ENCODE assay signal across 17 cellular contexts in genomic region chr22:16603448-16603768, GRCh38. TPM values are rescaled to one million over a fixed set of nuclear protein-coding genes. Genes with fewer than 3 reads are reported as not detected.
A peak's percentile ranks its signal among the peaks of the same experiment; 100 is the strongest.
DNase-seq lines count a peak whose midpoint lies in the region; TF ChIP-seq lines count a peak whose summit lies in the region.
"Had no signal": no experiment of that assay in that cellular context is flagged by ENCODE, and none has a peak within 500 bp of the region (broad histone marks: within the 10 kb centered on the region; RNA-seq: fewer than 3 reads in every experiment).

No MANE protein-coding gene starts in this region.

- peak overlapping the region in 2 of 7 donors; percentile 2 to 11 for H3K4me3 Mint-ChIP-seq in CD8-positive, alpha-beta memory T cell
- H3K4me3 Mint-ChIP-seq in activated T-helper 1 cell treated with anti-CD3 and anti-CD28 coated beads, Interleukin-12 subunit alpha, Interleukin-12 subunit beta, Interleukin-2, Interleukin-4 antibody, amounts not matched to agents 30 ng/mL and 10 ng/mL and 1 ng/mL, durations not matched to agents 14 hours and 24 hours and 36 hours, result no peak overlapping the region

- TF ChIP-seq CTCF in epithelial cell of proximal tubule (conservative IDR thresholded peaks at IDR 0.05; ENCODE audit: low read depth, low read length) (no peak), retinal pigment epithelial cell (conservative IDR thresholded peaks at IDR 0.05; ENCODE audit: low read depth, low read length) (no peak), BE2C (IDR thresholded peaks at IDR 0.05; ENCODE audit: low read depth, low read length) (no peak)

- H3K27ac ChIP-seq in CD8-positive, alpha-beta memory T cell (ENCODE audit: low read depth, low read length), result peak overlapping the region; percentile 72
- no peak overlapping the region for H3K27ac ChIP-seq in GM23248
- H3K27ac ChIP-seq: foreskin keratinocyte had no signal

- H2AFZ ChIP-seq in GM23248, result no peak overlapping the region

- no peaks in the 10 kb centered on the region for H3K36me3 Mint-ChIP-seq in CD8-positive, alpha-beta memory T cell
- H3K36me3 Mint-ChIP-seq in activated T-helper 1 cell treated with anti-CD3 and anti-CD28 coated beads, Interleukin-12 subunit alpha, Interleukin-12 subunit beta, Interleukin-2, Interleukin-4 antibody, amounts not matched to agents 30 ng/mL and 10 ng/mL and 1 ng/mL, durations not matched to agents 14 hours and 24 hours and 36 hours (ENCODE audit: low read depth), result peaks cover 1% of the 10 kb centered on the region

- H3K27ac Mint-ChIP-seq in CD8-positive, alpha-beta memory T cell, result no peak overlapping the region
- H3K27ac Mint-ChIP-seq in activated T-helper 1 cell treated with anti-CD3 and anti-CD28 coated beads, Interleukin-12 subunit alpha, Interleukin-12 subunit beta, Interleukin-2, Interleukin-4 antibody, amounts not matched to agents 30 ng/mL and 10 ng/mL and 1 ng/mL, durations not matched to agents 14 hours and 24 hours and 36 hours, result no peak overlapping the region

- CTCF ChIA-PET in CD8-positive, alpha-beta memory T cell (lab: Charles Lee), result no interaction called here

- H3K4me1 ChIP-seq in CD8-positive, alpha-beta memory T cell (ENCODE audit: insufficient read depth, low read length), result no peaks in the 10 kb centered on the region
- no peaks in the 10 kb centered on the region for H3K4me1 ChIP-seq in GM23248 (ENCODE audit: insufficient read depth)
- H3K4me1 ChIP-seq in BE2C, result no peaks in the 10 kb centered on the region

- no peaks in the 10 kb centered on the region for H3K79me2 ChIP-seq in GM23248 (ENCODE audit: insufficient read depth)

- POLR2A ChIA-PET in CD8-positive, alpha-beta memory T cell (lab: Charles Lee), result no interaction called here

- H3K9ac ChIP-seq in GM23248, result no peak overlapping the region

- WGBS in GM23248 (ENCODE audit: low coverage in 1 of 2, low lambda C conversion rate in 2 of 2, missing lambda C conversion rate in 2 of 2), 2 experiments, result 14 to 23% methylated on average over 6 of the region's 6 CpGs

- H3K9me3 ChIP-seq in CD8-positive, alpha-beta memory T cell (ENCODE audit: low read length), result no peaks in the 10 kb centered on the region
- H3K9me3 ChIP-seq in GM23248 (ENCODE audit: low read depth) (no peaks in the 10 kb centered on the region), BE2C (no peaks in the 10 kb centered on the region)
- H3K9me3 ChIP-seq: tibial artery had no signal

- in situ Hi-C loops in GM23248 (cut with MboI), result no loop called here

- no peaks in the 10 kb centered on the region for H3K36me3 ChIP-seq in CD8-positive, alpha-beta memory T cell (ENCODE audit: insufficient read depth, low read length)
- H3K36me3 ChIP-seq in GM23248 (ENCODE audit: low read depth) (no peaks in the 10 kb centered on the region), BE2C (no peaks in the 10 kb centered on the region)
- H3K36me3 ChIP-seq: tibial artery had no signal

- intact Hi-C loops in activated T-helper 1 cell treated with anti-CD3 and anti-CD28 coated beads, Interleukin-12 subunit alpha, Interleukin-12 subunit beta, Interleukin-2, Interleukin-4 antibody, amounts not matched to agents 30 ng/mL and 10 ng/mL and 1 ng/mL, durations not matched to agents 14 hours and 24 hours and 36 hours (cut with micrococcal nuclease), result no loop called here

- no peaks in the 10 kb centered on the region for H4K20me1 ChIP-seq in GM23248 (ENCODE audit: insufficient read depth)

- H3K4me2 ChIP-seq in GM23248 (ENCODE audit: unreplicated experiment), result no peak overlapping the region

- no peaks in the 10 kb centered on the region for H3K27me3 ChIP-seq in CD8-positive, alpha-beta memory T cell (ENCODE audit: insufficient read depth, low read length, poor library complexity, severe bottlenecking)
- H3K27me3 ChIP-seq in GM23248 (replicated peaks; ENCODE audit: insufficient read depth) (peaks cover 10% of the 10 kb centered on the region; the same call in 1 of the 2 replicates), BE2C (no peaks in the 10 kb centered on the region)

- DNase-seq in CD8-positive, alpha-beta memory T cell, result no peak
- DNase-seq in NCI-H526 treated with DMSO at 0.1 percent for 48 hours (lab: John Stamatoyannopoulos, UW) (peak; percentile 16), epithelial cell of proximal tubule (ENCODE audit: low read depth) (no peak), retinal pigment epithelial cell (ENCODE audit: low read depth) (no peak), GM23248 (no peak), BE2C (no peak)
- no peak for DNase-seq in activated T-helper 1 cell treated with anti-CD3 and anti-CD28 coated beads, Interleukin-12 subunit alpha, Interleukin-12 subunit beta, Interleukin-2, Interleukin-4 antibody, amounts not matched to agents 30 ng/mL and 10 ng/mL and 1 ng/mL, durations not matched to agents 14 hours and 24 hours and 36 hours (ENCODE audit: low spot score)
- DNase-seq: activated CD4-positive, alpha-beta T cell treated with anti-CD3 and anti-CD28 coated beads for 1 hour; COR-L47; NCI-H2081 treated with DMSO at 0.1 percent for 48 hours; NCI-H748 treated with DMSO at 0.1 percent for 48 hours; RPMI8226; tibial artery had no signal

- peaks cover 30 to 42% of the 10 kb centered on the region in 2 donors for H3K27me3 Mint-ChIP-seq in CD8-positive, alpha-beta memory T cell
- peaks cover 42% of the 10 kb centered on the region for H3K27me3 Mint-ChIP-seq in activated T-helper 1 cell treated with anti-CD3 and anti-CD28 coated beads, Interleukin-12 subunit alpha, Interleukin-12 subunit beta, Interleukin-2, Interleukin-4 antibody, amounts not matched to agents 30 ng/mL and 10 ng/mL and 1 ng/mL, durations not matched to agents 14 hours and 24 hours and 36 hours (ENCODE audit: insufficient read depth)

- peaks cover 0 to 12% (median 3%) of the 10 kb centered on the region in 3 donors for H3K4me1 Mint-ChIP-seq in CD8-positive, alpha-beta memory T cell
- peaks cover 6% of the 10 kb centered on the region for H3K4me1 Mint-ChIP-seq in activated T-helper 1 cell treated with anti-CD3 and anti-CD28 coated beads, Interleukin-12 subunit alpha, Interleukin-12 subunit beta, Interleukin-2, Interleukin-4 antibody, amounts not matched to agents 30 ng/mL and 10 ng/mL and 1 ng/mL, durations not matched to agents 14 hours and 24 hours and 36 hours (ENCODE audit: low read depth)

- H3F3A ChIP-seq in GM23248 (ENCODE audit: insufficient read depth), result no peaks in the 10 kb centered on the region

- no peak overlapping the region for H3K4me3 ChIP-seq in CD8-positive, alpha-beta memory T cell (ENCODE audit: low read length)
- H3K4me3 ChIP-seq in epithelial cell of proximal tubule (ENCODE audit: low read depth, low read length) (peak overlapping the region; percentile 52), retinal pigment epithelial cell (ENCODE audit: low read length) (peak overlapping the region; percentile 19), GM23248 (no peak overlapping the region), BE2C (ENCODE audit: low read depth, low read length) (no peak overlapping the region)

- H3K9me2 ChIP-seq in GM23248 (ENCODE audit: insufficient read depth), result no peaks in the 10 kb centered on the region

- peaks cover 0 to 16% (median 2%) of the 10 kb centered on the region in 5 donors for H3K9me3 Mint-ChIP-seq in CD8-positive, alpha-beta memory T cell
- no peaks in the 10 kb centered on the region for H3K9me3 Mint-ChIP-seq in activated T-helper 1 cell treated with anti-CD3 and anti-CD28 coated beads, Interleukin-12 subunit alpha, Interleukin-12 subunit beta, Interleukin-2, Interleukin-4 antibody, amounts not matched to agents 30 ng/mL and 10 ng/mL and 1 ng/mL, durations not matched to agents 14 hours and 24 hours and 36 hours

RNA-seq across cellular contexts. Expression of gene CCT8L2, which starts 10.8 kb away (rescaled TPM):
- total RNA-seq in CD8-positive, alpha-beta memory T cell, result not detected
- not detected for polyA plus RNA-seq in CD8-positive, alpha-beta memory T cell
- not detected in 2 replicates for total RNA-seq in epithelial cell of proximal tubule
- total RNA-seq in GM23248 (2014; rRNA removed; shearing (Covaris generic)), result not detected in 2 replicates
- not detected in 2 replicates for polyA plus RNA-seq in GM23248 (2016; fragmentation: Nextera tagmentation; extraction: Ambion mirVana)
- polyA plus RNA-seq in BE2C (2012; ENCODE audit: insufficient read depth, insufficient read length, low read depth), result not detected
- total RNA-seq in activated T-helper 1 cell treated with anti-CD3 and anti-CD28 coated beads, Interleukin-12 subunit alpha, Interleukin-12 subunit beta, Interleukin-2, Interleukin-4 antibody, amounts not matched to agents 30 ng/mL and 10 ng/mL and 1 ng/mL, durations not matched to agents 14 hours and 24 hours and 36 hours, result not detected in 2 replicates
- total RNA-seq: foreskin keratinocyte; G401; posterior vena cava; T-helper 1 cell treated with Interleukin-12 subunit alpha and Interleukin-12 subunit beta and Interleukin-4 antibody, amounts not matched to agents 30 ng/mL and 1 ng/mL, for 36 hours had no signal
- polyA plus RNA-seq: foreskin keratinocyte had no signal

Comparison
In these comparisons a context has a peak if more than half of its experiments do, and no peak if none do; other contexts are left out.
1. H3K4me3 ChIP-seq: peak in epithelial cell of proximal tubule (single experiment) and retinal pigment epithelial cell (single experiment); none in CD8-positive, alpha-beta memory T cell (single experiment), GM23248 (single experiment) and BE2C (single experiment).